In genomic region chr4:22170353-22170752, GRCh38 we compare ENCODE assay signal across 21 cellular contexts.
DNase-seq lines count a peak whose midpoint lies in the region; ATAC-seq, FAIRE-seq and TF ChIP-seq lines count a peak whose summit lies in the region.
"Had no signal": no experiment of that assay in that cellular context is flagged by ENCODE, and none has a peak within 500 bp of the region (broad histone marks: within the 10 kb centered on the region; RNA-seq: fewer than 3 reads in every experiment).

No MANE protein-coding gene starts in this region.

- no peak overlapping the region for H3K4me3 Mint-ChIP-seq in activated T-helper 17 cell treated with anti-CD3 and anti-CD28 coated beads, Interleukin-2, amount 50 U/mL, for 72 hours
- no peak overlapping the region for H3K4me3 Mint-ChIP-seq in T-cell
- H3K4me3 Mint-ChIP-seq: activated CD8-positive, alpha-beta T cell treated with anti-CD3 and anti-CD28 coated beads, Interleukin-2, amount 10 ng/mL, durations not matched to agents 7 days and 5 days; endodermal cell had no signal

- no peaks in the 10 kb centered on the region for H3K27me3 ChIP-seq in sigmoid colon
- H3K27me3 ChIP-seq: cardiac muscle cell, heart right ventricle, spleen had no signal

- TF ChIP-seq CTCF in epithelial cell of esophagus (IDR thresholded peaks at IDR 0.05; ENCODE audit: insufficient read depth, low read depth, low read length, missing control alignments) = no peak
- no peak for TF ChIP-seq CTCF in sigmoid colon (IDR thresholded peaks at IDR 0.05)

- H3K4me1 Mint-ChIP-seq in activated T-helper 17 cell treated with anti-CD3 and anti-CD28 coated beads, Interleukin-2, amount 50 U/mL, for 72 hours = no peaks in the 10 kb centered on the region
- no peaks in the 10 kb centered on the region for H3K4me1 Mint-ChIP-seq in T-cell
- H3K4me1 Mint-ChIP-seq: endodermal cell had no signal

- TF ChIP-seq POLR2A in sigmoid colon (IDR thresholded peaks at IDR 0.05) = no peak

- no peaks in the 10 kb centered on the region for H3K9me3 ChIP-seq in sigmoid colon
- H3K9me3 ChIP-seq: heart right ventricle had no signal

- CTCF ChIA-PET in T-cell (lab: Charles Lee) = no interaction called here

- intact Hi-C loops in sigmoid colon (cut with DNase I) = no loop called here

- FAIRE-seq in RCC 7860 (lab: Jason Lieb, UNC) = peak; percentile 93

- H3K27me3 Mint-ChIP-seq in activated T-helper 17 cell treated with anti-CD3 and anti-CD28 coated beads, Interleukin-2, amount 50 U/mL, for 72 hours = no peaks in the 10 kb centered on the region
- H3K27me3 Mint-ChIP-seq in T-cell = no peaks in the 10 kb centered on the region

- DNase-seq in GM04504 (ENCODE audit: low read depth) (peak; percentile 7), RCC 7860 (ENCODE audit: low spot score) (peak; percentile 73), epithelial cell of esophagus (ENCODE audit: low read depth) (peak; percentile 58), myocyte (ENCODE audit: low read depth) (peak; percentile 71), sigmoid colon (no peak), T-cell (no peak)
- DNase-seq: activated CD8-positive, alpha-beta T cell treated with anti-CD3 and anti-CD28 coated beads, Interleukin-2, amount 10 ng/mL, durations not matched to agents 7 days and 5 days; activated effector memory CD4-positive, alpha-beta T cell treated with Interleukin-2 at 50 U/mL for 16 hours; C1 segment of cervical spinal cord; DMS79 treated with DMSO at 0.1 percent for 48 hours; endodermal cell; heart right ventricle; NCI-H1105; NCI-H2171; NK-92 treated with Interleukin-12 subunit alpha and Interleukin-12 subunit beta, amount 100 ng/mL, for 24 hours; posterior cingulate gyrus; spleen had no signal

- POLR2A ChIA-PET in T-cell (lab: Charles Lee) = no interaction called here

- no peaks in the 10 kb centered on the region for H3K36me3 ChIP-seq in sigmoid colon
- H3K36me3 ChIP-seq: cardiac muscle cell, heart right ventricle, spleen had no signal

- 89 to 96% methylated on average over 1 of the region's 1 CpG for WGBS in sigmoid colon, 2 donors

- no peak overlapping the region for H3K27ac Mint-ChIP-seq in activated T-helper 17 cell treated with anti-CD3 and anti-CD28 coated beads, Interleukin-2, amount 50 U/mL, for 72 hours
- no peak overlapping the region for H3K27ac Mint-ChIP-seq in T-cell
- H3K27ac Mint-ChIP-seq: activated CD8-positive, alpha-beta T cell treated with anti-CD3 and anti-CD28 coated beads, Interleukin-2, amount 10 ng/mL, durations not matched to agents 7 days and 5 days; endodermal cell had no signal

- ATAC-seq in activated T-helper 17 cell treated with anti-CD3 and anti-CD28 coated beads, Interleukin-2, amount 50 U/mL, for 72 hours (replicated peaks) = no peak
- no peak for ATAC-seq in GM18861 (IDR thresholded peaks at IDR 0.05; ENCODE audit: unreplicated experiment)
- no peak for ATAC-seq in T-cell (replicated peaks in 1 of 4)
- ATAC-seq: activated CD8-positive, alpha-beta T cell treated with anti-CD3 and anti-CD28 coated beads, Interleukin-2, amount 10 ng/mL, durations not matched to agents 7 days and 5 days; heart right ventricle had no signal

- H3K4me1 ChIP-seq in sigmoid colon = no peaks in the 10 kb centered on the region
- H3K4me1 ChIP-seq: heart right ventricle, spleen had no signal

- TF ChIP-seq EP300 in sigmoid colon (IDR thresholded peaks at IDR 0.05) = no peak

- H3K36me3 Mint-ChIP-seq in activated T-helper 17 cell treated with anti-CD3 and anti-CD28 coated beads, Interleukin-2, amount 50 U/mL, for 72 hours (ENCODE audit: low read depth) = no peaks in the 10 kb centered on the region
- no peaks in the 10 kb centered on the region for H3K36me3 Mint-ChIP-seq in T-cell

- peaks cover under 1% of the 10 kb centered on the region for H3K9me3 Mint-ChIP-seq in activated T-helper 17 cell treated with anti-CD3 and anti-CD28 coated beads, Interleukin-2, amount 50 U/mL, for 72 hours
- H3K9me3 Mint-ChIP-seq in T-cell = peaks cover 6 to 28% (median 10%) of the 10 kb centered on the region in 3 donors

- no peak overlapping the region for H3K27ac ChIP-seq in sigmoid colon
- H3K27ac ChIP-seq: cardiac muscle cell, heart right ventricle, SK-N-MC, spleen had no signal

- H3K4me3 ChIP-seq in epithelial cell of esophagus (ENCODE audit: low read length) (no peak overlapping the region), sigmoid colon (no peak overlapping the region)
- H3K4me3 ChIP-seq: cardiac muscle cell, heart right ventricle, SK-N-MC, spleen had no signal

Comparison
In these comparisons a context has a peak if more than half of its experiments do, and no peak if none do; other contexts are left out.
1. DNase-seq: peak in GM04504 (single experiment), RCC 7860 (single experiment), epithelial cell of esophagus (single experiment) and myocyte (single experiment); none in sigmoid colon (single experiment) and T-cell (0 of 34).